ENCODE assay signal across 18 cellular contexts in genomic region chr22:48429621-48430020, GRCh38.
A peak's percentile ranks its signal among the peaks of the same experiment; 100 is the strongest.
DNase-seq lines count a peak whose midpoint lies in the region; ATAC-seq and TF ChIP-seq lines count a peak whose summit lies in the region.
"Had no signal": no experiment of that assay in that cellular context is flagged by ENCODE, and none has a peak within 500 bp of the region (broad histone marks: within the 10 kb centered on the region; RNA-seq: fewer than 3 reads in every experiment).

No MANE protein-coding gene starts in this region.

- H3K9me3 ChIP-seq in SJSA1 (replicated peaks), result no peaks in the 10 kb centered on the region
- H3K9me3 ChIP-seq: BLaER1 had no signal

- H3K27me3 ChIP-seq in SJSA1 (replicated peaks) (no peaks in the 10 kb centered on the region), foreskin keratinocyte (no peaks in the 10 kb centered on the region)
- H3K27me3 ChIP-seq: BLaER1 had no signal

- peak; percentile 26 for DNase-seq in natural killer cell treated with Interleukin-12 subunit alpha and Interleukin-12 subunit beta and Interleukin-15 and Interleukin-18, amount 100 ng/mL, for 72 hours (ENCODE audit: low spot score)
- DNase-seq in natural killer cell (no peak), SJSA1 (ENCODE audit: low read depth in 1 of 2, low spot score in 2 of 2) (no peak), posterior vena cava (ENCODE audit: low spot score) (peak; percentile 77), foreskin keratinocyte (no peak)
- no peak for DNase-seq in activated CD8-positive, alpha-beta T cell treated with anti-CD3 and anti-CD28 coated beads, Interleukin-2, amount 10 ng/mL, durations not matched to agents 7 days and 5 days
- DNase-seq: CD4-positive, alpha-beta memory T cell; DMS153; DMS79; GF-D8; GM23248; HCEC 1CT; IMR-90 had no signal

- H3K4me1 Mint-ChIP-seq in natural killer cell treated with Interleukin-12 subunit alpha and Interleukin-12 subunit beta and Interleukin-15 and Interleukin-18, amount 100 ng/mL, for 72 hours (ENCODE audit: low read depth in 2 of 2), result no peaks in the 10 kb centered on the region
- H3K4me1 Mint-ChIP-seq in natural killer cell, result no peaks in the 10 kb centered on the region
- H3K4me1 Mint-ChIP-seq in activated CD8-positive, alpha-beta T cell treated with anti-CD3 and anti-CD28 coated beads, Interleukin-2, amount 10 ng/mL, durations not matched to agents 7 days and 5 days (ENCODE audit: low read depth), result no peaks in the 10 kb centered on the region
- H3K4me1 Mint-ChIP-seq: CD14-positive monocyte; CD4-positive, alpha-beta memory T cell had no signal

- no peak for ATAC-seq in natural killer cell treated with Interleukin-12 subunit alpha and Interleukin-12 subunit beta and Interleukin-15 and Interleukin-18, amount 100 ng/mL, for 72 hours
- ATAC-seq in natural killer cell (no peak), foreskin keratinocyte (no peak), HG02571 (IDR thresholded peaks at IDR 0.05; ENCODE audit: unreplicated experiment) (no peak)
- no peak for ATAC-seq in activated CD8-positive, alpha-beta T cell treated with anti-CD3 and anti-CD28 coated beads, Interleukin-2, amount 10 ng/mL, durations not matched to agents 7 days and 5 days
- ATAC-seq: K562 had no signal

- H3K27me3 Mint-ChIP-seq in natural killer cell treated with Interleukin-12 subunit alpha and Interleukin-12 subunit beta and Interleukin-15 and Interleukin-18, amount 100 ng/mL, for 72 hours, result peaks cover 0 to 5% of the 10 kb centered on the region in 2 donors
- H3K27me3 Mint-ChIP-seq in natural killer cell (ENCODE audit: low read depth in 2 of 2), result no peaks in the 10 kb centered on the region
- H3K27me3 Mint-ChIP-seq in activated CD8-positive, alpha-beta T cell treated with anti-CD3 and anti-CD28 coated beads, Interleukin-2, amount 10 ng/mL, durations not matched to agents 7 days and 5 days (ENCODE audit: low read depth), result no peaks in the 10 kb centered on the region

- H3K4me1 ChIP-seq in SJSA1 (replicated peaks) (peaks cover 90% of the 10 kb centered on the region), foreskin keratinocyte (no peaks in the 10 kb centered on the region)
- H3K4me1 ChIP-seq: BLaER1 had no signal

- H3K27ac Mint-ChIP-seq in natural killer cell treated with Interleukin-12 subunit alpha and Interleukin-12 subunit beta and Interleukin-15 and Interleukin-18, amount 100 ng/mL, for 72 hours, result no peak overlapping the region
- no peak overlapping the region for H3K27ac Mint-ChIP-seq in natural killer cell
- H3K27ac Mint-ChIP-seq in activated CD8-positive, alpha-beta T cell treated with anti-CD3 and anti-CD28 coated beads, Interleukin-2, amount 10 ng/mL, durations not matched to agents 7 days and 5 days, result no peak overlapping the region
- H3K27ac Mint-ChIP-seq: CD4-positive, alpha-beta memory T cell had no signal

- no peaks in the 10 kb centered on the region for H3K36me3 ChIP-seq in SJSA1
- H3K36me3 ChIP-seq: BLaER1 had no signal

- no peaks in the 10 kb centered on the region for H3K36me3 Mint-ChIP-seq in natural killer cell treated with Interleukin-12 subunit alpha and Interleukin-12 subunit beta and Interleukin-15 and Interleukin-18, amount 100 ng/mL, for 72 hours
- no peaks in the 10 kb centered on the region for H3K36me3 Mint-ChIP-seq in natural killer cell
- H3K36me3 Mint-ChIP-seq in activated CD8-positive, alpha-beta T cell treated with anti-CD3 and anti-CD28 coated beads, Interleukin-2, amount 10 ng/mL, durations not matched to agents 7 days and 5 days (ENCODE audit: low read depth), result no peaks in the 10 kb centered on the region
- H3K36me3 Mint-ChIP-seq: CD14-positive monocyte; CD4-positive, alpha-beta memory T cell had no signal

- H3K27ac ChIP-seq in SJSA1 (peak overlapping the region; percentile 84), foreskin keratinocyte (no peak overlapping the region)
- H3K27ac ChIP-seq: BLaER1, HL-60 had no signal

- CTCF ChIA-PET in activated CD8-positive, alpha-beta T cell treated with anti-CD3 and anti-CD28 coated beads, Interleukin-2, amount 10 ng/mL, durations not matched to agents 7 days and 5 days (lab: Charles Lee), result no interaction called here

- no peak overlapping the region for H3K4me3 Mint-ChIP-seq in natural killer cell treated with Interleukin-12 subunit alpha and Interleukin-12 subunit beta and Interleukin-15 and Interleukin-18, amount 100 ng/mL, for 72 hours
- H3K4me3 Mint-ChIP-seq in natural killer cell, result no peak overlapping the region
- H3K4me3 Mint-ChIP-seq in activated CD8-positive, alpha-beta T cell treated with anti-CD3 and anti-CD28 coated beads, Interleukin-2, amount 10 ng/mL, durations not matched to agents 7 days and 5 days, result no peak overlapping the region
- H3K4me3 Mint-ChIP-seq: CD14-positive monocyte; CD4-positive, alpha-beta memory T cell had no signal

- no peak overlapping the region for H3K4me3 ChIP-seq in SJSA1
- H3K4me3 ChIP-seq: BLaER1, GM23248, K562 had no signal

- intact Hi-C loops in natural killer cell (cut with micrococcal nuclease), result no loop called here
- intact Hi-C loops in posterior vena cava (cut with DNase I), result no loop called here

- POLR2A ChIA-PET in activated CD8-positive, alpha-beta T cell treated with anti-CD3 and anti-CD28 coated beads, Interleukin-2, amount 10 ng/mL, durations not matched to agents 7 days and 5 days (lab: Charles Lee), result no interaction called here

- TF ChIP-seq CTCF in natural killer cell (IDR thresholded peaks at IDR 0.05) (no peak), foreskin keratinocyte (conservative IDR thresholded peaks at IDR 0.05) (no peak)

- no peaks in the 10 kb centered on the region for H3K9me3 Mint-ChIP-seq in natural killer cell treated with Interleukin-12 subunit alpha and Interleukin-12 subunit beta and Interleukin-15 and Interleukin-18, amount 100 ng/mL, for 72 hours
- no peaks in the 10 kb centered on the region for H3K9me3 Mint-ChIP-seq in natural killer cell
- H3K9me3 Mint-ChIP-seq in activated CD8-positive, alpha-beta T cell treated with anti-CD3 and anti-CD28 coated beads, Interleukin-2, amount 10 ng/mL, durations not matched to agents 7 days and 5 days (ENCODE audit: insufficient read depth), result no peaks in the 10 kb centered on the region
- H3K9me3 Mint-ChIP-seq: CD4-positive, alpha-beta memory T cell had no signal

Comparison
In these comparisons a context has a peak if more than half of its experiments do, and no peak if none do; other contexts are left out.
1. DNase-seq: peak in natural killer cell treated with Interleukin-12 subunit alpha and Interleukin-12 subunit beta and Interleukin-15 and Interleukin-18, amount 100 ng/mL, for 72 hours (single experiment) and posterior vena cava (single experiment); none in natural killer cell (single experiment), SJSA1 (0 of 2), activated CD8-positive, alpha-beta T cell treated with anti-CD3 and anti-CD28 coated beads, Interleukin-2, amount 10 ng/mL, durations not matched to agents 7 days and 5 days (single experiment) and foreskin keratinocyte (0 of 2).